Comparison of ENCODE assay signal across 1 cellular context in genomic region chr6:73518100-73518981, GRCh38.
TF ChIP-seq lines count a peak whose summit lies in the region.

No MANE protein-coding gene starts in this region.

TF ChIP-seq in H1, 55 proteins besides CTCF, POLR2A, EP300 and RAD21:
- peak; percentile 48 for TF ChIP-seq TAF7 (optimal IDR thresholded peaks at IDR 0.05; ENCODE audit: borderline replicate concordance, low read depth, low read length)
- TF ChIP-seq POLR2AphosphoS5 (IDR thresholded peaks at IDR 0.05; ENCODE audit: low read depth, low read length), result peak; percentile 89
